ENCODE assay signal across 10 cellular contexts in genomic region chr17:60170835-60171752, GRCh38. TPM values are rescaled to one million over a fixed set of nuclear protein-coding genes. Genes with fewer than 3 reads are reported as not detected.
A peak's percentile ranks its signal among the peaks of the same experiment; 100 is the strongest.
DNase-seq lines count a peak whose midpoint lies in the region; ATAC-seq and TF ChIP-seq lines count a peak whose summit lies in the region.
"Had no signal": no experiment of that assay in that cellular context is flagged by ENCODE, and none has a peak within 500 bp of the region (broad histone marks: within the 10 kb centered on the region; RNA-seq: fewer than 3 reads in every experiment).

No MANE protein-coding gene starts in this region.

- no peaks in the 10 kb centered on the region for H4K20me1 ChIP-seq in PC-3 (ENCODE audit: low read length)

- no peak overlapping the region for H3K4me3 Mint-ChIP-seq in activated naive CD8-positive, alpha-beta T cell treated with anti-CD3 and anti-CD28 coated beads for 36 hours
- no peak overlapping the region for H3K4me3 Mint-ChIP-seq in activated naive CD8-positive, alpha-beta T cell treated with anti-CD3 and anti-CD28 coated beads, Interleukin-2, amount 50 U/mL, for 24 hours

- ATAC-seq in activated naive CD8-positive, alpha-beta T cell treated with anti-CD3 and anti-CD28 coated beads, Interleukin-2, amount 50 U/mL, for 24 hours = no peak
- ATAC-seq in PC-3 (peak; percentile 36), omental fat pad (ENCODE audit: low FRiP score) (no peak), mucosa of descending colon (no peak)

- no peaks in the 10 kb centered on the region for H3K27me3 ChIP-seq in PC-3 (ENCODE audit: low read length)

- no peak for DNase-seq in activated naive CD8-positive, alpha-beta T cell treated with anti-CD3 and anti-CD28 coated beads for 36 hours
- DNase-seq in activated naive CD8-positive, alpha-beta T cell treated with anti-CD3 and anti-CD28 coated beads, Interleukin-2, amount 50 U/mL, for 24 hours = no peak
- DNase-seq in PC-3 (no peak), foreskin melanocyte (peak; percentile 45), omental fat pad (ENCODE audit: low spot score) (no peak), mucosa of descending colon (no peak)
- no peak for DNase-seq in activated effector memory CD4-positive, alpha-beta T cell treated with Interleukin-2 at 50 U/mL for 16 hours
- DNase-seq: glutamatergic neuron had no signal

- H3K36me3 Mint-ChIP-seq in activated naive CD8-positive, alpha-beta T cell treated with anti-CD3 and anti-CD28 coated beads for 36 hours = no peaks in the 10 kb centered on the region
- no peaks in the 10 kb centered on the region for H3K36me3 Mint-ChIP-seq in activated naive CD8-positive, alpha-beta T cell treated with anti-CD3 and anti-CD28 coated beads, Interleukin-2, amount 50 U/mL, for 24 hours (ENCODE audit: low read depth)

- no peaks in the 10 kb centered on the region for H3K9me3 Mint-ChIP-seq in activated naive CD8-positive, alpha-beta T cell treated with anti-CD3 and anti-CD28 coated beads for 36 hours
- no peaks in the 10 kb centered on the region for H3K9me3 Mint-ChIP-seq in activated naive CD8-positive, alpha-beta T cell treated with anti-CD3 and anti-CD28 coated beads, Interleukin-2, amount 50 U/mL, for 24 hours

- H3K79me2 ChIP-seq in PC-3 (ENCODE audit: low read length) = no peaks in the 10 kb centered on the region

- peaks cover 12% of the 10 kb centered on the region; the same call in 1 of the 2 replicates for H3K4me1 ChIP-seq in PC-3 (ENCODE audit: insufficient read depth, low read length)
- H3K4me1 ChIP-seq in mucosa of descending colon (ENCODE audit: low read depth) = peaks cover 27% of the 10 kb centered on the region

- CTCF ChIA-PET in PC-3 (lab: Charles Lee) = no interaction called here

- intact Hi-C loops in PC-3 (cut with micrococcal nuclease) (no loop called here), mucosa of descending colon (cut with DNase I, micrococcal nuclease) (no loop called here)

- BruUV-seq in PC-3 (replicated peaks; lab: Mats Ljungman, UMichigan) = no TSS peak

- H3K27ac ChIP-seq in PC-3 (ENCODE audit: low read length) = no peak overlapping the region
- peak overlapping the region; percentile 97 for H3K27ac ChIP-seq in temporal lobe (ENCODE audit: low read depth, low read length)
- H3K27ac ChIP-seq: thoracic aorta had no signal

- POLR2A ChIA-PET in PC-3 (lab: Charles Lee; ENCODE audit: unreplicated experiment) = no interaction called here

- no peaks in the 10 kb centered on the region for H3K9me3 ChIP-seq in PC-3 (ENCODE audit: low read length)
- H3K9me3 ChIP-seq in mucosa of descending colon = no peaks in the 10 kb centered on the region
- H3K9me3 ChIP-seq: thoracic aorta had no signal

- H3K9me2 ChIP-seq in PC-3 (replicated peaks; ENCODE audit: low read length) = no peaks in the 10 kb centered on the region

- H3F3A ChIP-seq in PC-3 (ENCODE audit: low read length, unreplicated experiment) = no peaks in the 10 kb centered on the region

- H3K36me3 ChIP-seq in PC-3 (ENCODE audit: low read depth, low read length) = no peaks in the 10 kb centered on the region
- no peaks in the 10 kb centered on the region for H3K36me3 ChIP-seq in mucosa of descending colon (ENCODE audit: low read depth)
- H3K36me3 ChIP-seq: thoracic aorta had no signal

- peak overlapping the region; percentile 75 for H3K27ac Mint-ChIP-seq in activated naive CD8-positive, alpha-beta T cell treated with anti-CD3 and anti-CD28 coated beads for 36 hours
- H3K27ac Mint-ChIP-seq in activated naive CD8-positive, alpha-beta T cell treated with anti-CD3 and anti-CD28 coated beads, Interleukin-2, amount 50 U/mL, for 24 hours = no peak overlapping the region

- H3K4me1 Mint-ChIP-seq in activated naive CD8-positive, alpha-beta T cell treated with anti-CD3 and anti-CD28 coated beads for 36 hours = peaks cover 20% of the 10 kb centered on the region
- peaks cover 18% of the 10 kb centered on the region for H3K4me1 Mint-ChIP-seq in activated naive CD8-positive, alpha-beta T cell treated with anti-CD3 and anti-CD28 coated beads, Interleukin-2, amount 50 U/mL, for 24 hours

- H2AFZ ChIP-seq in PC-3 (ENCODE audit: low read length) = no peak overlapping the region

- no peak overlapping the region for H3K4me2 ChIP-seq in PC-3 (ENCODE audit: low read length)

- H3K27me3 Mint-ChIP-seq in activated naive CD8-positive, alpha-beta T cell treated with anti-CD3 and anti-CD28 coated beads for 36 hours = peaks cover under 1% of the 10 kb centered on the region
- no peaks in the 10 kb centered on the region for H3K27me3 Mint-ChIP-seq in activated naive CD8-positive, alpha-beta T cell treated with anti-CD3 and anti-CD28 coated beads, Interleukin-2, amount 50 U/mL, for 24 hours

- H3K9ac ChIP-seq in PC-3 (ENCODE audit: low read length) = no peak overlapping the region

- H3K4me3 ChIP-seq in PC-3 (ENCODE audit: low read length) (no peak overlapping the region), mucosa of descending colon (no peak overlapping the region)
- H3K4me3 ChIP-seq: thoracic aorta had no signal

- no peak for TF ChIP-seq CTCF in PC-3 (conservative IDR thresholded peaks at IDR 0.05; ENCODE audit: low read depth, low read length)
- TF ChIP-seq CTCF in omental fat pad (IDR thresholded peaks at IDR 0.05) = no peak
- TF ChIP-seq CTCF in mucosa of descending colon (IDR thresholded peaks at IDR 0.05) = no peak

RNA-seq across cellular contexts. Expression of gene CA4, which starts 21.3 kb away (rescaled TPM):
- total RNA-seq in activated naive CD8-positive, alpha-beta T cell treated with anti-CD3 and anti-CD28 coated beads for 36 hours = not detected
- not detected in 2 replicates for total RNA-seq in PC-3 (2014; rRNA removed)
- total RNA-seq in temporal lobe = 2.5 TPM
- total RNA-seq in omental fat pad = 100 to 1,000 TPM in 1 of 4 donors, 10 to 100 TPM in 2, 1 to 10 TPM in 1; 9.1 to 168 (median 56.6) TPM
- 100 to 1,000 TPM; 177 to 725 (median 673) TPM for total RNA-seq in mucosa of descending colon
